Comparison of ENCODE assay signal across 8 cellular contexts in the genomic region with DNA sequence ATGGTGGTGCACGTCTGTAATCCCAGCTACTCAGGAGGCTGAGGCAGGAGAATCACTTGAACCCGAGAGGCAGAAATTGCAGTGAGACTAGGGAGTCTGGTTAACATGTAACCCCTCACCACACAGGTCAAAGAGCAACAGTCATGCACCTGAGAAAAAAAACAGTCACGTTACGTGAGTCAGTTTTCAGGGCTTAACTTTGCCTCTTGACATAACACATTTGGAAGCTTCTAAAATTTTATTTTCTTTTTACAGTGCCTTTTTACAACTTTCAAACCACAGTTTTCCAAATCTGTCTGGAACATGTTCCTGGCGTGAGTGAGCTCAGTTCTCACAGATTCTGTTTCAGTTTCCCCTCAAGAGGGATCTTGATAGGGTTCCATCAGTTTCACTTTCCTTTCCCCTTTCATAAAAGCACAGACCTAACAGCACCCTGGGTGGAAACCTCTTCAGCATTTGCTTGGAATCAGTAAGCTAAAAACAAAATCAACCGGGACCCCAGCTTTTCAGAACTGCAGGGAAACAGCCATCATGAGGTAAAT. TPM values are rescaled to one million over a fixed set of nuclear protein-coding genes. Genes with fewer than 3 reads are reported as not detected.
A peak's percentile ranks its signal among the peaks of the same experiment; 100 is the strongest.
DNase-seq lines count a peak whose midpoint lies in the region; ATAC-seq and TF ChIP-seq lines count a peak whose summit lies in the region.

No MANE protein-coding gene starts in this region.

- peak overlapping the region; percentile 75 for H3K27ac Mint-ChIP-seq in dendritic cell treated with granulocyte-macrophage colony-stimulating factor and Interleukin-4, amounts not matched to agents 40 ng/mL and 50 ng/mL, for 4 days
- H3K27ac Mint-ChIP-seq in mesothelial cell of epicardium, result peak overlapping the region; percentile 97

- H3K4me3 Mint-ChIP-seq in dendritic cell treated with granulocyte-macrophage colony-stimulating factor and Interleukin-4, amounts not matched to agents 40 ng/mL and 50 ng/mL, for 4 days, result peak overlapping the region; percentile 52
- H3K4me3 Mint-ChIP-seq in mesothelial cell of epicardium, result peak overlapping the region; percentile 55

- ATAC-seq in HG02981 (IDR thresholded peaks at IDR 0.05; ENCODE audit: unreplicated experiment) (peak; percentile 42), upper lobe of left lung (ENCODE audit: low FRiP score in 2 of 2) (peak; percentile 71 to 76), HG03469 (IDR thresholded peaks at IDR 0.05; ENCODE audit: unreplicated experiment) (no peak)

- no peaks in the 10 kb centered on the region for H3K27me3 Mint-ChIP-seq in dendritic cell treated with granulocyte-macrophage colony-stimulating factor and Interleukin-4, amounts not matched to agents 40 ng/mL and 50 ng/mL, for 4 days
- H3K27me3 Mint-ChIP-seq in mesothelial cell of epicardium (ENCODE audit: low read depth), result no peaks in the 10 kb centered on the region

- peaks cover 59 to 81% (median 62%) of the 10 kb centered on the region in 4 donors for H3K4me1 ChIP-seq in upper lobe of left lung

- H3K9me3 ChIP-seq in upper lobe of left lung, result no peaks in the 10 kb centered on the region

- H3K9me3 Mint-ChIP-seq in dendritic cell treated with granulocyte-macrophage colony-stimulating factor and Interleukin-4, amounts not matched to agents 40 ng/mL and 50 ng/mL, for 4 days, result no peaks in the 10 kb centered on the region
- H3K9me3 Mint-ChIP-seq in mesothelial cell of epicardium, result no peaks in the 10 kb centered on the region

- peak; percentile 17 for DNase-seq in activated naive CD4-positive, alpha-beta T cell treated with Interleukin-2 at 50 U/mL for 16 hours
- no peak for DNase-seq in activated naive CD4-positive, alpha-beta T cell (lab: John Stamatoyannopoulos, UW)
- DNase-seq in RPMI8226 (peak; percentile 71), mesothelial cell of epicardium (ENCODE audit: low spot score in 2 of 2, unreplicated experiment in 2 of 2) (no peak), upper lobe of left lung (no peak)

- intact Hi-C loops in dendritic cell treated with granulocyte-macrophage colony-stimulating factor and Interleukin-4, amounts not matched to agents 40 ng/mL and 50 ng/mL, for 4 days (cut with micrococcal nuclease), result no loop called here

- H3K4me3 ChIP-seq in upper lobe of left lung, result peak overlapping the region; percentile 23 to 54 (median 42)

- TF ChIP-seq CTCF in mesothelial cell of epicardium (IDR thresholded peaks at IDR 0.05; ENCODE audit: unreplicated experiment), result no peak
- no peak for TF ChIP-seq CTCF in upper lobe of left lung (IDR thresholded peaks at IDR 0.05)

- TF ChIP-seq POLR2A in upper lobe of left lung (IDR thresholded peaks at IDR 0.05), result peak in 2 of 4 donors; percentile 25 to 54

- no peaks in the 10 kb centered on the region for H3K27me3 ChIP-seq in upper lobe of left lung

- peak overlapping the region; percentile 80 to 95 (median 86) for H3K27ac ChIP-seq in upper lobe of left lung

- no peak for TF ChIP-seq EP300 in upper lobe of left lung (IDR thresholded peaks at IDR 0.05)

- WGBS in upper lobe of left lung, 2 donors, result 3 to 8% methylated on average over 6 of the region's 6 CpGs

- no peaks in the 10 kb centered on the region for H3K36me3 Mint-ChIP-seq in dendritic cell treated with granulocyte-macrophage colony-stimulating factor and Interleukin-4, amounts not matched to agents 40 ng/mL and 50 ng/mL, for 4 days (ENCODE audit: low read depth)
- peaks cover 3% of the 10 kb centered on the region for H3K36me3 Mint-ChIP-seq in mesothelial cell of epicardium

- H3K36me3 ChIP-seq in upper lobe of left lung, result no peaks in the 10 kb centered on the region

- H3K4me1 Mint-ChIP-seq in dendritic cell treated with granulocyte-macrophage colony-stimulating factor and Interleukin-4, amounts not matched to agents 40 ng/mL and 50 ng/mL, for 4 days (ENCODE audit: low read depth), result peaks cover 50% of the 10 kb centered on the region
- peaks cover 52% of the 10 kb centered on the region for H3K4me1 Mint-ChIP-seq in mesothelial cell of epicardium

RNA-seq across cellular contexts. Expression of a gene that starts 4.4 kb away (rescaled TPM):
- 14.3 to 17.8 TPM (median 14.9 TPM) in 3 replicates for total RNA-seq in mesothelial cell of epicardium
- total RNA-seq in upper lobe of left lung, result 10 to 100 TPM; 27.2 to 81.9 (median 33.8) TPM

RNA-seq across cellular contexts. Expression of a gene that starts 30.3 kb away (rescaled TPM):
- total RNA-seq in mesothelial cell of epicardium, result 2.3 to 3.6 TPM (median 2.9 TPM) in 3 replicates
- total RNA-seq in upper lobe of left lung, result 10 to 100 TPM in 4 of 6 donors, 1 to 10 TPM in 2; 7.8 to 49.0 (median 12.0) TPM

RNA-seq across cellular contexts. Expression of a gene that starts 45.7 kb away (rescaled TPM):
- total RNA-seq in mesothelial cell of epicardium (not detected in 3 replicates), upper lobe of left lung (under 1 TPM in 2 of 6 donors, not detected in 4; 0.20 to 0.59 TPM)

Comparison
In these comparisons a context has a peak if more than half of its experiments do, and no peak if none do; other contexts are left out.
1. DNase-seq: peak in activated naive CD4-positive, alpha-beta T cell treated with Interleukin-2 at 50 U/mL for 16 hours (single experiment) and RPMI8226 (single experiment); none in activated naive CD4-positive, alpha-beta T cell (0 of 4), mesothelial cell of epicardium (0 of 2) and upper lobe of left lung (0 of 2).